In genomic region chr5:14252793-14253192, GRCh38 we compare ENCODE assay signal across 18 cellular contexts.
"Had no signal": no experiment of that assay in that cellular context is flagged by ENCODE, and none has a peak within 500 bp of the region (broad histone marks: within the 10 kb centered on the region; RNA-seq: fewer than 3 reads in every experiment).

No MANE protein-coding gene starts in this region.

- H3K27me3 Mint-ChIP-seq: activated naive CD8-positive, alpha-beta T cell treated with anti-CD3 and anti-CD28 coated beads, Interleukin-2, amount 50 U/mL, for 24 hours had no signal

- H3K4me3 ChIP-seq: breast epithelium, ovary, transverse colon had no signal

- ATAC-seq: activated naive CD8-positive, alpha-beta T cell treated with anti-CD3 and anti-CD28 coated beads, Interleukin-2, amount 50 U/mL, for 24 hours; effector memory CD8-positive, alpha-beta T cell; T-helper 17 cell had no signal

- DNase-seq: activated naive CD4-positive, alpha-beta T cell; activated naive CD8-positive, alpha-beta T cell treated with anti-CD3 and anti-CD28 coated beads, Interleukin-2, amount 50 U/mL, for 24 hours; activated T-cell treated with anti-CD3 and anti-CD28 coated beads for 4 hours; aorta; cerebellar nuclear complex; dermis blood vessel endothelial cell; effector memory CD8-positive, alpha-beta T cell; foreskin melanocyte; head of caudate nucleus; immature natural killer cell; mesendoderm; ovary; stimulated activated naive CD4-positive, alpha-beta T cell; T-helper 17 cell; transverse colon had no signal

- H3K27me3 ChIP-seq: breast epithelium, ovary, transverse colon had no signal

- H3K4me3 Mint-ChIP-seq: activated naive CD8-positive, alpha-beta T cell treated with anti-CD3 and anti-CD28 coated beads, Interleukin-2, amount 50 U/mL, for 24 hours; immature natural killer cell; nephron; T-helper 17 cell had no signal

- H3K9me3 Mint-ChIP-seq: effector memory CD8-positive, alpha-beta T cell; nephron had no signal

- H3K27ac Mint-ChIP-seq: activated naive CD8-positive, alpha-beta T cell treated with anti-CD3 and anti-CD28 coated beads, Interleukin-2, amount 50 U/mL, for 24 hours; effector memory CD8-positive, alpha-beta T cell; nephron; T-helper 17 cell had no signal

- H3K36me3 ChIP-seq: breast epithelium, ovary, transverse colon had no signal

- H3K9me3 ChIP-seq: breast epithelium, ovary, transverse colon had no signal

- H3K27ac ChIP-seq: breast epithelium, epithelial cell of prostate, ovary had no signal
